Comparison of ENCODE assay signal across 18 cellular contexts in genomic region chr16:74582984-74583383, GRCh38. TPM values are rescaled to one million over a fixed set of nuclear protein-coding genes. Genes with fewer than 3 reads are reported as not detected.
A peak's percentile ranks its signal among the peaks of the same experiment; 100 is the strongest.
DNase-seq lines count a peak whose midpoint lies in the region; ATAC-seq and TF ChIP-seq lines count a peak whose summit lies in the region.
"Had no signal": no experiment of that assay in that cellular context is flagged by ENCODE, and none has a peak within 500 bp of the region (broad histone marks: within the 10 kb centered on the region; RNA-seq: fewer than 3 reads in every experiment).

No MANE protein-coding gene starts in this region.

- no peak overlapping the region for H3K4me3 ChIP-seq in SK-N-MC
- H3K4me3 ChIP-seq: heart left ventricle, Peyer's patch, tibial artery had no signal

- TF ChIP-seq CTCF in omental fat pad (IDR thresholded peaks at IDR 0.05): no peak
- TF ChIP-seq CTCF in mesothelial cell of epicardium (IDR thresholded peaks at IDR 0.05; ENCODE audit: unreplicated experiment): no peak

- no peak for DNase-seq in stimulated activated naive CD8-positive, alpha-beta T cell treated with anti-CD3 and anti-CD28 coated beads, Interleukin-15, amount 100 ng/mL, for 72 hours
- DNase-seq in SK-N-MC (ENCODE audit: low read depth, low spot score) (no peak), memory B cell (ENCODE audit: low spot score in 2 of 2) (no peak), omental fat pad (ENCODE audit: low spot score) (no peak), mesothelial cell of epicardium (ENCODE audit: low spot score in 2 of 2, unreplicated experiment in 2 of 2) (no peak), middle frontal gyrus (ENCODE audit: extremely low spot score, low spot score) (no peak)
- DNase-seq: cortex of kidney, DMS79 treated with DMSO at 0.1 percent for 48 hours, heart left ventricle, NCI-H1105 treated with DMSO at 0.1 percent for 48 hours, NCI-H2081 treated with DMSO at 0.1 percent for 48 hours, NCI-H446, Peyer's patch, T-helper 9 cell, tibial artery had no signal

- H3K27ac Mint-ChIP-seq in stimulated activated naive CD8-positive, alpha-beta T cell treated with anti-CD3 and anti-CD28 coated beads, Interleukin-15, Interleukin-2, amounts not matched to agents 100 ng/mL and 50 ng/mL, for 24 hours: peak overlapping the region; percentile 39
- H3K27ac Mint-ChIP-seq in stimulated activated naive CD8-positive, alpha-beta T cell treated with anti-CD3 and anti-CD28 coated beads, Interleukin-15, amount 100 ng/mL, for 72 hours: peak overlapping the region in 1 of 2 donors; percentile 1
- H3K27ac Mint-ChIP-seq in memory B cell: peak overlapping the region; percentile 10
- no peak overlapping the region for H3K27ac Mint-ChIP-seq in mesothelial cell of epicardium

- H3K9ac ChIP-seq in SK-N-MC (ENCODE audit: insufficient read length): no peak overlapping the region

- H3K27ac ChIP-seq in SK-N-MC: peak overlapping the region; percentile 77
- H3K27ac ChIP-seq: heart left ventricle, Peyer's patch, tibial artery had no signal

- H3K36me3 Mint-ChIP-seq in stimulated activated naive CD8-positive, alpha-beta T cell treated with anti-CD3 and anti-CD28 coated beads, Interleukin-15, Interleukin-2, amounts not matched to agents 100 ng/mL and 50 ng/mL, for 24 hours (ENCODE audit: low read depth): peaks cover 20% of the 10 kb centered on the region
- H3K36me3 Mint-ChIP-seq in memory B cell (peaks cover 10% of the 10 kb centered on the region), mesothelial cell of epicardium (peaks cover 2% of the 10 kb centered on the region)
- H3K36me3 Mint-ChIP-seq: stimulated activated effector memory CD8-positive, alpha-beta T cell treated with anti-CD3 and anti-CD28 coated beads, Interleukin-12 subunit alpha, Interleukin-12 subunit beta, amount 100 ng/mL, for 72 hours had no signal

- H3K4me1 Mint-ChIP-seq in stimulated activated naive CD8-positive, alpha-beta T cell treated with anti-CD3 and anti-CD28 coated beads, Interleukin-15, Interleukin-2, amounts not matched to agents 100 ng/mL and 50 ng/mL, for 24 hours (ENCODE audit: low read depth): peaks cover 86% of the 10 kb centered on the region
- H3K4me1 Mint-ChIP-seq in stimulated activated naive CD8-positive, alpha-beta T cell treated with anti-CD3 and anti-CD28 coated beads, Interleukin-15, amount 100 ng/mL, for 72 hours: peaks cover 85% of the 10 kb centered on the region
- peaks cover 52% of the 10 kb centered on the region for H3K4me1 Mint-ChIP-seq in memory B cell
- H3K4me1 Mint-ChIP-seq in mesothelial cell of epicardium: peaks cover 15% of the 10 kb centered on the region

- no peaks in the 10 kb centered on the region for H3K9me3 Mint-ChIP-seq in stimulated activated naive CD8-positive, alpha-beta T cell treated with anti-CD3 and anti-CD28 coated beads, Interleukin-15, Interleukin-2, amounts not matched to agents 100 ng/mL and 50 ng/mL, for 24 hours
- H3K9me3 Mint-ChIP-seq in stimulated activated naive CD8-positive, alpha-beta T cell treated with anti-CD3 and anti-CD28 coated beads, Interleukin-15, amount 100 ng/mL, for 72 hours: no peaks in the 10 kb centered on the region
- H3K9me3 Mint-ChIP-seq in memory B cell (no peaks in the 10 kb centered on the region), mesothelial cell of epicardium (no peaks in the 10 kb centered on the region)
- H3K9me3 Mint-ChIP-seq: stimulated activated effector memory CD8-positive, alpha-beta T cell treated with anti-CD3 and anti-CD28 coated beads, Interleukin-12 subunit alpha, Interleukin-12 subunit beta, amount 100 ng/mL, for 72 hours had no signal

- no peak overlapping the region for H3K4me3 Mint-ChIP-seq in stimulated activated naive CD8-positive, alpha-beta T cell treated with anti-CD3 and anti-CD28 coated beads, Interleukin-15, Interleukin-2, amounts not matched to agents 100 ng/mL and 50 ng/mL, for 24 hours
- H3K4me3 Mint-ChIP-seq in stimulated activated naive CD8-positive, alpha-beta T cell treated with anti-CD3 and anti-CD28 coated beads, Interleukin-15, amount 100 ng/mL, for 72 hours: no peak overlapping the region
- H3K4me3 Mint-ChIP-seq in memory B cell (no peak overlapping the region), mesothelial cell of epicardium (no peak overlapping the region)
- H3K4me3 Mint-ChIP-seq: stimulated activated effector memory CD8-positive, alpha-beta T cell treated with anti-CD3 and anti-CD28 coated beads, Interleukin-12 subunit alpha, Interleukin-12 subunit beta, amount 100 ng/mL, for 72 hours had no signal

- no peak for ATAC-seq in stimulated activated naive CD8-positive, alpha-beta T cell treated with anti-CD3 and anti-CD28 coated beads, Interleukin-15, amount 100 ng/mL, for 72 hours
- ATAC-seq in memory B cell (ENCODE audit: low read depth) (no peak), omental fat pad (ENCODE audit: low FRiP score) (no peak), GM21723 (IDR thresholded peaks at IDR 0.05; ENCODE audit: unreplicated experiment) (no peak)
- ATAC-seq: heart left ventricle; stimulated activated effector memory CD8-positive, alpha-beta T cell treated with anti-CD3 and anti-CD28 coated beads, Interleukin-12 subunit alpha, Interleukin-12 subunit beta, amount 100 ng/mL, for 72 hours had no signal

- peaks cover 9% of the 10 kb centered on the region for H3K36me3 ChIP-seq in SK-N-MC (ENCODE audit: insufficient read depth, low read length)
- H3K36me3 ChIP-seq: Peyer's patch, tibial artery had no signal

- H3K9me3 ChIP-seq in SK-N-MC (ENCODE audit: low read depth, low read length): no peaks in the 10 kb centered on the region
- H3K9me3 ChIP-seq: heart left ventricle, Peyer's patch, tibial artery had no signal

- no peaks in the 10 kb centered on the region for H3K27me3 Mint-ChIP-seq in stimulated activated naive CD8-positive, alpha-beta T cell treated with anti-CD3 and anti-CD28 coated beads, Interleukin-15, Interleukin-2, amounts not matched to agents 100 ng/mL and 50 ng/mL, for 24 hours
- no peaks in the 10 kb centered on the region for H3K27me3 Mint-ChIP-seq in stimulated activated naive CD8-positive, alpha-beta T cell treated with anti-CD3 and anti-CD28 coated beads, Interleukin-15, amount 100 ng/mL, for 72 hours
- H3K27me3 Mint-ChIP-seq in memory B cell (no peaks in the 10 kb centered on the region), mesothelial cell of epicardium (ENCODE audit: low read depth) (no peaks in the 10 kb centered on the region)

RNA-seq across cellular contexts. Expression of gene GLG1, which starts 23.9 kb away (rescaled TPM):
- total RNA-seq in omental fat pad: 100 to 1,000 TPM; 107 to 160 (median 122) TPM
- total RNA-seq in mesothelial cell of epicardium: 186 to 193 TPM (median 190 TPM) in 3 replicates
